8 cellular contexts compared by ENCODE assay signal in the genomic region with DNA sequence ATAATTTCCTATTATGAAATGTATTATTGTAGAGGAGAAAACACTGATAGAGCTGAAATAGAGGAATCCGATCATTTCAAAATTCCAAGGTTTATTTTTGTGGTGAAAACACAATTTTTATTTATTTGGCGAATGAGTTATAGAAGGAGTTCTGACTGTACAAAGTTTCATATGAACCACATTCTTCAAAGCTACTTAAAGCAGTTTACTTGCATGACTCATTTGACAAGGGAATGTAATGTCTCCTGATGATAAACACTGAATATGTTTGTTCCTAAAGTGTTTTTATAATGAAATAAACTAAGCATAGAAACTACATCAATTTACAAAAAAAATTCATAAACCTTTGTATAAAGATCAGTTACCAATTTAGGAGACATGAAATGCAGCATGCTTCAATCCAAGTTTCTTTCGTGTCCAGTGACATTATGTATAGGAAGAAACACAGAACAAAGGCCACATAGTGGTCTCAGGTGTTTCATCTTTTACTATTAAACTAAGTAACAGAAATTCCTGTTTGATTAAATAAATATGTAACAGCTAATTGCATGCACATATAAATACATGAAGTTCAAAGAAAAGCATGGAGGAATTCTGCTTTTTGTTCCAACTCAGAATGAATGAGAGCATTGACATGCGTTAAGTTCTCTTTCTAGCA. TPM values are rescaled to one million over a fixed set of nuclear protein-coding genes. Genes with fewer than 3 reads are reported as not detected.
DNase-seq lines count a peak whose midpoint lies in the region; ATAC-seq and TF ChIP-seq lines count a peak whose summit lies in the region.

No MANE protein-coding gene starts in this region.

- peaks cover 2% of the 10 kb centered on the region for H3K9me3 Mint-ChIP-seq in CD8-positive, alpha-beta T cell
- H3K9me3 Mint-ChIP-seq in activated naive CD4-positive, alpha-beta T cell treated with anti-CD3 and anti-CD28 coated beads, Interleukin-2, amount 50 U/mL, for 72 hours: peaks cover 0 to 4% of the 10 kb centered on the region in 2 donors
- no peaks in the 10 kb centered on the region for H3K9me3 Mint-ChIP-seq in memory B cell

- peaks cover 17% of the 10 kb centered on the region for H3K36me3 Mint-ChIP-seq in CD8-positive, alpha-beta T cell
- peaks cover 9 to 10% of the 10 kb centered on the region in 2 donors for H3K36me3 Mint-ChIP-seq in activated naive CD4-positive, alpha-beta T cell treated with anti-CD3 and anti-CD28 coated beads, Interleukin-2, amount 50 U/mL, for 72 hours
- H3K36me3 Mint-ChIP-seq in memory B cell: peaks cover 2% of the 10 kb centered on the region

- H3K27me3 ChIP-seq in CD8-positive, alpha-beta T cell (ENCODE audit: insufficient read depth, low read length): no peaks in the 10 kb centered on the region

- H3K9me3 ChIP-seq in CD8-positive, alpha-beta T cell (ENCODE audit: low read length): no peaks in the 10 kb centered on the region

- intact Hi-C loops in CD8-positive, alpha-beta T cell (cut with DNase I, micrococcal nuclease): loop anchor here (1.0 to 10.0 kb wide), 5 partner anchors 11 to 851 kb away; partner anchors contain the start of genes GNG5 (in 1 of the 2), MCOLN2 (in 1 of the 2) and SPATA1 (in 1 of the 2)
- intact Hi-C loops in sciatic nerve (cut with DNase I) (no loop called here), Right ventricle myocardium superior (cut with DNase I) (no loop called here)

- no peak for TF ChIP-seq CTCF in CD8-positive, alpha-beta T cell (IDR thresholded peaks at IDR 0.05)

- CTCF ChIA-PET in CD8-positive, alpha-beta T cell (lab: Charles Lee): interaction anchor here (0.8 to 9.9 kb wide), 4 partner anchors 289 to 798 kb away, joined by 3 to 144 read pairs (median 3); no protein-coding TSS in a partner anchor

- POLR2A ChIA-PET in CD8-positive, alpha-beta T cell (lab: Charles Lee): interaction anchor here (1.1 to 4.1 kb wide), 3 partner anchors 23 to 290 kb away, joined by 3 to 38 read pairs (median 4); no protein-coding TSS in a partner anchor

- peak overlapping the region; percentile 65 for H3K4me3 ChIP-seq in CD8-positive, alpha-beta T cell (ENCODE audit: low read depth, low read length)

- ATAC-seq in CD8-positive, alpha-beta T cell: no peak
- ATAC-seq in HG03442 (IDR thresholded peaks at IDR 0.05; ENCODE audit: unreplicated experiment) (peak; percentile 51), memory B cell (ENCODE audit: low read depth) (no peak), GM19035 (IDR thresholded peaks at IDR 0.05; ENCODE audit: unreplicated experiment) (no peak), sciatic nerve (no peak), Right ventricle myocardium superior (ENCODE audit: poor library complexity) (no peak)
- ATAC-seq in activated naive CD4-positive, alpha-beta T cell treated with anti-CD3 and anti-CD28 coated beads, Interleukin-2, amount 50 U/mL, for 72 hours: peak; percentile 77 to 82

- DNase-seq in CD8-positive, alpha-beta T cell: no peak
- DNase-seq in activated naive CD4-positive, alpha-beta T cell treated with anti-CD3 and anti-CD28 coated beads, Interleukin-2, amount 50 U/mL, for 72 hours (ENCODE audit: low spot score in 2 of 2): no peak
- no peak for DNase-seq in memory B cell (ENCODE audit: low spot score in 2 of 2)
- no peak for DNase-seq in sciatic nerve (ENCODE audit: low spot score)
- no peak for DNase-seq in stimulated activated CD4-positive, alpha-beta T cell treated with anti-CD3 and anti-CD28 coated beads, Interleukin-15, amount 100 ng/mL, for 24 hours
- DNase-seq in Right ventricle myocardium superior: no peak

- no peaks in the 10 kb centered on the region for H3K36me3 ChIP-seq in CD8-positive, alpha-beta T cell (ENCODE audit: insufficient read depth, low read length)

- peaks cover 43% of the 10 kb centered on the region for H3K4me1 ChIP-seq in CD8-positive, alpha-beta T cell (ENCODE audit: insufficient read depth, low read length)

- peaks cover 61% of the 10 kb centered on the region for H3K4me1 Mint-ChIP-seq in CD8-positive, alpha-beta T cell (ENCODE audit: low read depth)
- peaks cover 21% of the 10 kb centered on the region for H3K4me1 Mint-ChIP-seq in memory B cell

- peak overlapping the region; percentile 82 for H3K27ac ChIP-seq in CD8-positive, alpha-beta T cell (ENCODE audit: low read depth, low read length)

- H3K27ac Mint-ChIP-seq in CD8-positive, alpha-beta T cell: peak overlapping the region; percentile 94
- H3K27ac Mint-ChIP-seq in activated naive CD4-positive, alpha-beta T cell treated with anti-CD3 and anti-CD28 coated beads, Interleukin-2, amount 50 U/mL, for 72 hours: peak overlapping the region; percentile 95
- H3K27ac Mint-ChIP-seq in memory B cell: peak overlapping the region; percentile 97

- H3K4me3 Mint-ChIP-seq in CD8-positive, alpha-beta T cell: peak overlapping the region; percentile 97
- H3K4me3 Mint-ChIP-seq in memory B cell: peak overlapping the region; percentile 81

- no peaks in the 10 kb centered on the region for H3K27me3 Mint-ChIP-seq in CD8-positive, alpha-beta T cell (ENCODE audit: low read depth)
- no peaks in the 10 kb centered on the region for H3K27me3 Mint-ChIP-seq in memory B cell

RNA-seq across cellular contexts. Expression of gene PRKACB, which starts 2.4 kb away (rescaled TPM):
- 10 to 100 TPM; 50.9 to 55.8 TPM for total RNA-seq in CD8-positive, alpha-beta T cell
- total RNA-seq in activated naive CD4-positive, alpha-beta T cell treated with anti-CD3 and anti-CD28 coated beads, Interleukin-2, amount 50 U/mL, for 72 hours: 10 to 100 TPM; 20.7 to 25.2 TPM
- 28.0 TPM for total RNA-seq in sciatic nerve
- total RNA-seq in Right ventricle myocardium superior: 30.8 TPM

Comparison
In these comparisons a context has a peak if more than half of its experiments do, and no peak if none do; other contexts are left out.
1. ATAC-seq: peak in HG03442 (single experiment) and activated naive CD4-positive, alpha-beta T cell treated with anti-CD3 and anti-CD28 coated beads, Interleukin-2, amount 50 U/mL, for 72 hours (2 of 2); none in CD8-positive, alpha-beta T cell (single experiment), memory B cell (single experiment), GM19035 (single experiment), sciatic nerve (single experiment) and Right ventricle myocardium superior (single experiment).
2. intact Hi-C loops: an anchor here in CD8-positive, alpha-beta T cell (1.0 to 10.0 kb wide); none called in sciatic nerve and Right ventricle myocardium superior.
3. Peak in every context shown above with its lines, with median percentiles within 50 percentile points of each other: H3K27ac Mint-ChIP-seq.